ENCODE assay signal across 1 cellular context in the genomic region with DNA sequence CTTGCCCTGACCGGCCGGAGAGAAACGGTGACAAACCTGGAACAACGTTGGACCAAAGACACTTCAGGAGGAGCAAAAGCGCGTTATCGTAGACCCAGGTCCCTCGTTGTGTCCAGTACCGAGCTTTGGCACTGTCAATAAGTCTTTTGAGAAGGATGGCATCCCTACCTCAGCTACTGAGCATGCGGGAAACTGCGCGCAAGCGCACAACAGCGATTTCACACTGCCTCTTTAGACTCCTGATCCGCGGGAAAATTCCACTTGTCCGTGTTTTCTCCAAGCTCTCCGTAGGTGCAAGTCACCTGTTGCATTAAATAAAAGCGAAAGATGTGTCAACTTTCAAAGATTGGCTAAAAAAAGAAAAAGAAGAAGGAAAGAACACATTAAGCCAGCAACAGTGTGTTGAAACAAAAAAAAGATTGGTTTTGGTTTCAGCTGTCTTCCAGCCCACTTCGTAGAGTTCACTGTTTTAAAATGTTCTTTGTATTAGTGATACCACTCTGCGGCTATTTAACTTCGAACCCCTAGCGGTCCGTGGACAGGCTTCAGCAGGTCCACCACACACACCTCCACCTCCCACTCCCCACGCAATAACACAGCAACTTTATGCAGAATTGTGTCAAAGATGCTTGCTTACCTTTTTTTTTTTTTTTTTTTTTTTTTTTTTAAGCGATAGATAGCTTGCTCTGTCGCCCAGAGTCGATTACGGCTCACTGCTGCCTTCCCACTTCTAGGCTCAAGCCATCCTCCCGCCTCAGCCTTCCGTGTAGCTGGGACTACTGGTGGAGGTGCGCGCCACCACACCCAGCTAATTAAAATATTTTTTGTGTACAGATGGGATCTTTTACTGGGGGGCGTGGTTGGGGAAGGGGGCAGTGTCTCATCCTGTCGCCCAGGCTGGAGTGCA.
A peak's percentile ranks its signal among the peaks of the same experiment; 100 is the strongest.
TF ChIP-seq lines count a peak whose summit lies in the region.

A gene with protein sequence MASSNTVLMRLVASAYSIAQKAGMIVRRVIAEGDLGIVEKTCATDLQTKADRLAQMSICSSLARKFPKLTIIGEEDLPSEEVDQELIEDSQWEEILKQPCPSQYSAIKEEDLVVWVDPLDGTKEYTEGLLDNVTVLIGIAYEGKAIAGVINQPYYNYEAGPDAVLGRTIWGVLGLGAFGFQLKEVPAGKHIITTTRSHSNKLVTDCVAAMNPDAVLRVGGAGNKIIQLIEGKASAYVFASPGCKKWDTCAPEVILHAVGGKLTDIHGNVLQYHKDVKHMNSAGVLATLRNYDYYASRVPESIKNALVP (minus strand): TSS at position 139 of the 907 bp plus-strand sequence. CDS start 9,942 bp downstream, outside the sequence.

TF ChIP-seq in K562, 482 proteins besides CTCF, POLR2A, EP300 and RAD21 (continued from another document):
- no peak for TF ChIP-seq ZFP30 (CRISPR knock-in tag; IDR thresholded peaks at IDR 0.05; ENCODE audit: borderline replicate concordance)
- TF ChIP-seq ZSCAN32 (CRISPR knock-in tag; IDR thresholded peaks at IDR 0.05), result no peak
- no peak for TF ChIP-seq HMG20A (CRISPR knock-in tag; conservative IDR thresholded peaks at IDR 0.05)
- no peak for TF ChIP-seq BMI1 (IDR thresholded peaks at IDR 0.05; ENCODE audit: low read length)
- TF ChIP-seq HDAC2 (IDR thresholded peaks at IDR 0.05), result peak; percentile 69
- no peak for TF ChIP-seq MEF2D (tag; conservative IDR thresholded peaks at IDR 0.05; ENCODE audit: low read depth)
- peak; percentile 34; the same call in 1 of the 2 replicates for TF ChIP-seq DDX20 (tag; IDR thresholded peaks at IDR 0.05; ENCODE audit: low read depth)
- TF ChIP-seq CBX3 (IDR thresholded peaks at IDR 0.05; ENCODE audit: borderline replicate concordance in 1 of 2, low read length in 2 of 2), result peak in 1 of 2 experiments; percentile 86; a peak in 2 of 3 replicates
- TF ChIP-seq RUNX1 (IDR thresholded peaks at IDR 0.05; ENCODE audit: low read depth), result no peak
- 0 out of 2 replicates have a peak, but pooled peaks have one; percentile 10 for TF ChIP-seq ZNF436 (CRISPR knock-in tag; IDR thresholded peaks at IDR 0.05)
- no peak for TF ChIP-seq ZNF785 (CRISPR knock-in tag; IDR thresholded peaks at IDR 0.05)
- TF ChIP-seq FOXP1 (CRISPR knock-in tag; IDR thresholded peaks at IDR 0.05), result no peak
- peak; percentile 71 for TF ChIP-seq TAF1 (IDR thresholded peaks at IDR 0.05; ENCODE audit: control insufficient read depth, extremely low read depth, insufficient read depth, low read length, severe bottlenecking)
- TF ChIP-seq, protein P1, sequence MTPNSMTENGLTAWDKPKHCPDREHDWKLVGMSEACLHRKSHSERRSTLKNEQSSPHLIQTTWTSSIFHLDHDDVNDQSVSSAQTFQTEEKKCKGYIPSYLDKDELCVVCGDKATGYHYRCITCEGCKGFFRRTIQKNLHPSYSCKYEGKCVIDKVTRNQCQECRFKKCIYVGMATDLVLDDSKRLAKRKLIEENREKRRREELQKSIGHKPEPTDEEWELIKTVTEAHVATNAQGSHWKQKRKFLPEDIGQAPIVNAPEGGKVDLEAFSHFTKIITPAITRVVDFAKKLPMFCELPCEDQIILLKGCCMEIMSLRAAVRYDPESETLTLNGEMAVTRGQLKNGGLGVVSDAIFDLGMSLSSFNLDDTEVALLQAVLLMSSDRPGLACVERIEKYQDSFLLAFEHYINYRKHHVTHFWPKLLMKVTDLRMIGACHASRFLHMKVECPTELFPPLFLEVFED (CRISPR knock-in tag; conservative IDR thresholded peaks at IDR 0.05), result 0 out of 2 replicates have a peak, but pooled peaks have one; percentile 43
- TF ChIP-seq GTF2F1 (IDR thresholded peaks at IDR 0.05; ENCODE audit: low read depth, low read length), result no peak
- TF ChIP-seq CCAR2 (IDR thresholded peaks at IDR 0.05; ENCODE audit: low read depth, low read length), result no peak
- TF ChIP-seq ZNF507 (tag; conservative IDR thresholded peaks at IDR 0.05), result no peak
- TF ChIP-seq COPS2 (conservative IDR thresholded peaks at IDR 0.05), result no peak
- peak; percentile 68; the same call in 1 of the 2 replicates for TF ChIP-seq GABPB1 (CRISPR knock-in tag; IDR thresholded peaks at IDR 0.05)
